7 cellular contexts compared by ENCODE assay signal in genomic region chr1:65958561-65959350, GRCh38.
DNase-seq lines count a peak whose midpoint lies in the region; ATAC-seq and TF ChIP-seq lines count a peak whose summit lies in the region.

No MANE protein-coding gene starts in this region.

- H3K27me3 ChIP-seq in right lobe of liver: no peaks in the 10 kb centered on the region
- no peaks in the 10 kb centered on the region for H3K27me3 ChIP-seq in vagina

- TF ChIP-seq CTCF in right lobe of liver (IDR thresholded peaks at IDR 0.05) (peak; percentile 72 to 89 (median 78)), vagina (IDR thresholded peaks at IDR 0.05) (peak; percentile 65 to 94 (median 83))

- WGBS in right lobe of liver (ENCODE audit: insufficient coverage, low coverage, low lambda C conversion rate, missing lambda C conversion rate): 35% methylated on average over 12 of the region's 12 CpGs

- intact Hi-C loops in right lobe of liver (cut with DNase I): loop anchor here in 1 of 2 donors (5.0 kb wide), 1 partner anchor 284 kb away; no protein-coding TSS in a partner anchor
- intact Hi-C loops in vagina (cut with DNase I): loop anchor here (5.0 kb wide), 1 partner anchor 489 kb away; no protein-coding TSS in a partner anchor

- H3K27ac ChIP-seq in right lobe of liver: no peak overlapping the region
- H3K27ac ChIP-seq in vagina: no peak overlapping the region

- H3K9me3 ChIP-seq in right lobe of liver (no peaks in the 10 kb centered on the region), vagina (no peaks in the 10 kb centered on the region)

- TF ChIP-seq POLR2A in right lobe of liver (IDR thresholded peaks at IDR 0.05): no peak
- no peak for TF ChIP-seq POLR2A in vagina (IDR thresholded peaks at IDR 0.05)

- no peaks in the 10 kb centered on the region for H3K4me1 ChIP-seq in right lobe of liver
- no peaks in the 10 kb centered on the region for H3K4me1 ChIP-seq in vagina

- no peak overlapping the region for H3K4me3 ChIP-seq in right lobe of liver
- no peak overlapping the region for H3K4me3 ChIP-seq in vagina

- ATAC-seq in GM18909 (IDR thresholded peaks at IDR 0.05; ENCODE audit: poor library complexity, unreplicated experiment) (peak; percentile 80), right lobe of liver (peak; percentile 77 to 89 (median 80))

- no peaks in the 10 kb centered on the region for H3K36me3 ChIP-seq in right lobe of liver
- H3K36me3 ChIP-seq in vagina: no peaks in the 10 kb centered on the region

- DNase-seq in DMS53 treated with DMSO at 0.1 percent for 48 hours (lab: John Stamatoyannopoulos, UW; ENCODE audit: unreplicated experiment) (peak; percentile 74), HT-29 (ENCODE audit: low spot score) (peak; percentile 57), OCI-M1 (lab: John Stamatoyannopoulos, UW) (peak; percentile 83), cerebellar cortex (ENCODE audit: low spot score) (peak; percentile 70), right lobe of liver (no peak), vagina (ENCODE audit: extremely low spot score in 2 of 2) (no peak)

Comparison
In these comparisons a context has a peak if more than half of its experiments do, and no peak if none do; other contexts are left out.
1. DNase-seq: peak in DMS53 treated with DMSO at 0.1 percent for 48 hours (single experiment), HT-29 (single experiment), OCI-M1 (single experiment) and cerebellar cortex (single experiment); none in right lobe of liver (0 of 3) and vagina (0 of 2).